ENCODE assay signal across 8 cellular contexts in the genomic region with DNA sequence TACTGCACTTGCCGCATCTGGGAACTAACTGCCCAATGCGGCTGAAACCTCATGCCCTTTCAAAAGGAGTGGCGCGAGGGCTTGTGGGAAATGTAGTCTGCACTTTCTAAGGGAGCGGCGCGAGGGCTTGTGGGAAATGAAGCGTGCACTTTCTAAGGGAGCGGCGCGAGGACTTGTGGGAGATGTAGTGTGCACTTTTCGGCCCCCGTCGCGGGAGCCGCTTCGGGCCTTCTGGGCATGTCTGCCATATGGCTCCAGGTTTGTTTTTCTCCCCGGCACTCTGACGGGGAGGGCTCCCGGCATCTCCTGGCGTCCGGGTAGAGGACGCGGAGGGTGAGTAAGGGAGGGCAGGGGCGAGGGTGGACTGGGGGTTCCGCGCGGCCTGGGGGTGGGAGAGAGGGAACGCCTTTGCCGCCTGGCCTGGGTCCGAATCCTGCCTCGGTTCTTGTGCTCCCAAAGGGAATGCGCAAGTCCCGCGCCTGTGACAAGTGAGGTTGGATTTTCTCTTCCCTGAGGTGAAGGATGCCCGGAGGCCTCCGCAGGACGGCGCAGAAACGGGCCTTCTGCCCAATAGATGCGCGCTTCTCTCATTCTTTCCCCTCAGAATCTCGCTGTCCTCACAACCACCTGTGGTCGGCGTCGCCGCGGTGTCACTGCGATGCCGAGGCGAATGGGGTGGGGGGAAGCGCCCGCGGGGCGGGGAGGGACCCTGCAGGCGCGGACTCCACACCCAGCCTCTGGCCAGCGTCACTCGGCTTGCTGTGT. TPM values are rescaled to one million over a fixed set of nuclear protein-coding genes. Genes with fewer than 3 reads are reported as not detected.
DNase-seq lines count a peak whose midpoint lies in the region; ATAC-seq and TF ChIP-seq lines count a peak whose summit lies in the region.

A gene (plus strand): TSS at position 180 of the 765 bp plus-strand sequence. CDS start 2,281 bp downstream, outside the sequence.

- peak within 1 kb of the TSS; percentile 53 for H4K91ac ChIP-seq in trophoblast cell (ENCODE audit: low read depth, low read length)

- H3K9me3 ChIP-seq in cardiac muscle cell (ENCODE audit: low read depth): no peaks in the 10 kb centered on the region
- peaks cover 11% of the 10 kb centered on the region for H3K9me3 ChIP-seq in trophoblast cell (ENCODE audit: insufficient read depth, low read depth, low read length)
- H3K9me3 ChIP-seq in transverse colon: peaks cover 0 to 5% of the 10 kb centered on the region in 2 donors

- no peak within 1 kb of the TSS for H2BK120ac ChIP-seq in trophoblast cell (ENCODE audit: insufficient read depth, low read length, poor library complexity)

- in situ Hi-C loops in transverse colon (cut with MboI; ENCODE audit: low pct_ligation_motif_present in 1 of 4, low pct_unique_long_range_greater_than_20kb in 1 of 4, low sequenced_read_pairs in 3 of 4): loop anchor here in 1 of 4 donors (10.0 to 25.0 kb wide), 2 partner anchors 90 to 232 kb away; a partner anchor contains a TSS

- H3K27me3 ChIP-seq in cardiac muscle cell (no peaks in the 10 kb centered on the region), trophoblast cell (ENCODE audit: insufficient read depth, low read length) (no peaks in the 10 kb centered on the region), transverse colon (no peaks in the 10 kb centered on the region)

- peak within 1 kb of the TSS; percentile 78 for H3K4me2 ChIP-seq in trophoblast cell (ENCODE audit: low read length)

- H3K9ac ChIP-seq in trophoblast cell (ENCODE audit: low read length): peak within 1 kb of the TSS; percentile 81

- peaks cover 25% of the 10 kb centered on the region for H3K9me3 Mint-ChIP-seq in activated naive CD8-positive, alpha-beta T cell treated with anti-CD3 and anti-CD28 coated beads, Interleukin-2, amount 50 U/mL, for 24 hours

- peaks cover 2% of the 10 kb centered on the region for H3K79me2 ChIP-seq in trophoblast cell (ENCODE audit: control insufficient read depth, insufficient read depth, low read length, poor library complexity)

- intact Hi-C loops in transverse colon (cut with DNase I; ENCODE audit: low total_unique reads): no loop called here

- H2AFZ ChIP-seq in trophoblast cell (ENCODE audit: insufficient read depth, low read length, poor library complexity): peak within 1 kb of the TSS; percentile 9

- no peaks in the 10 kb centered on the region for H3K4me1 ChIP-seq in cardiac muscle cell (ENCODE audit: low read depth)
- peaks cover 0 to 4% of the 10 kb centered on the region in 2 experiments for H3K4me1 ChIP-seq in trophoblast cell (ENCODE audit: control insufficient read depth in 1 of 2, insufficient read depth in 2 of 2, low read length in 2 of 2)
- peaks cover 0 to 14% (median 10%) of the 10 kb centered on the region in 4 donors for H3K4me1 ChIP-seq in transverse colon

- TF ChIP-seq CTCF in GM12865 (IDR thresholded peaks at IDR 0.05; ENCODE audit: insufficient read depth, low read depth, low read length, missing control alignments) (no peak), cardiac muscle cell (IDR thresholded peaks at IDR 0.05; ENCODE audit: low read depth, low read length) (no peak), transverse colon (IDR thresholded peaks at IDR 0.05) (no peak)

- no peak within 1 kb of the TSS for H2BK12ac ChIP-seq in trophoblast cell (ENCODE audit: low read length)

- peak; percentile 54 for TF ChIP-seq POLR2A in transverse colon (IDR thresholded peaks at IDR 0.05)

- DNase-seq in GM12865 (ENCODE audit: low read depth) (peak; percentile 98), NCI-H1417 treated with DMSO at 0.1 percent for 48 hours (lab: John Stamatoyannopoulos, UW) (peak; percentile 51), SW480 (ENCODE audit: low spot score) (peak; percentile 92), cardiac muscle cell (ENCODE audit: low read depth in 1 of 2, low spot score in 1 of 2) (peak; percentile 91 to 98), trophoblast cell (peak; percentile 95 to 97), transverse colon (peak; percentile 95)
- peak; percentile 83 for DNase-seq in activated naive CD8-positive, alpha-beta T cell treated with anti-CD3 and anti-CD28 coated beads, Interleukin-2, amount 50 U/mL, for 24 hours

- peak within 1 kb of the TSS; percentile 54 for H4K12ac ChIP-seq in trophoblast cell (ENCODE audit: low read depth, low read length)

- H3K36me3 Mint-ChIP-seq in activated naive CD8-positive, alpha-beta T cell treated with anti-CD3 and anti-CD28 coated beads, Interleukin-2, amount 50 U/mL, for 24 hours (ENCODE audit: low read depth): peaks cover 44% of the 10 kb centered on the region

- H3K36me3 ChIP-seq in cardiac muscle cell (peaks cover 3% of the 10 kb centered on the region), trophoblast cell (ENCODE audit: control insufficient read depth in 1 of 2, insufficient read depth in 2 of 2, low read length in 2 of 2) (peaks cover 0 to 1% of the 10 kb centered on the region in 2 experiments), transverse colon (peaks cover 0 to 29% (median 2%) of the 10 kb centered on the region in 4 donors)

- H3K27ac ChIP-seq in cardiac muscle cell (peak within 1 kb of the TSS; percentile 85), trophoblast cell (ENCODE audit: low read depth, low read length) (no peak within 1 kb of the TSS), transverse colon (peak within 1 kb of the TSS; percentile 84 to 89 (median 86))

- no peak within 1 kb of the TSS for H3K14ac ChIP-seq in trophoblast cell (ENCODE audit: low read length)

- H3K4me1 Mint-ChIP-seq in activated naive CD8-positive, alpha-beta T cell treated with anti-CD3 and anti-CD28 coated beads, Interleukin-2, amount 50 U/mL, for 24 hours: peaks cover 33% of the 10 kb centered on the region

- H3K23ac ChIP-seq in trophoblast cell (ENCODE audit: low read length): no peak within 1 kb of the TSS

- peak; percentile 98 for ATAC-seq in HG02763 (IDR thresholded peaks at IDR 0.05; ENCODE audit: unreplicated experiment)
- peak; percentile 98 for ATAC-seq in activated naive CD8-positive, alpha-beta T cell treated with anti-CD3 and anti-CD28 coated beads, Interleukin-2, amount 50 U/mL, for 24 hours

- H3K4ac ChIP-seq in trophoblast cell (ENCODE audit: low read depth, low read length): no peak within 1 kb of the TSS

- peak within 1 kb of the TSS; percentile 90 for H3K27ac Mint-ChIP-seq in activated naive CD8-positive, alpha-beta T cell treated with anti-CD3 and anti-CD28 coated beads, Interleukin-2, amount 50 U/mL, for 24 hours

- no peak within 1 kb of the TSS for H3K18ac ChIP-seq in trophoblast cell (ENCODE audit: low read length)

- no peak within 1 kb of the TSS for H2AK5ac ChIP-seq in trophoblast cell (ENCODE audit: low read length)

- peak within 1 kb of the TSS; percentile 75 for H4K8ac ChIP-seq in trophoblast cell (ENCODE audit: low read depth, low read length)

- H3K4me3 ChIP-seq in GM12865 (ENCODE audit: low read depth, low read length) (peak within 1 kb of the TSS; percentile 85), cardiac muscle cell (peak within 1 kb of the TSS; percentile 56), trophoblast cell (ENCODE audit: low read depth, low read length) (peak within 1 kb of the TSS; percentile 90), transverse colon (peak within 1 kb of the TSS; percentile 54 to 77 (median 60))

- no peak for TF ChIP-seq EP300 in transverse colon (IDR thresholded peaks at IDR 0.05; ENCODE audit: low read depth)

- no peaks in the 10 kb centered on the region for H3K27me3 Mint-ChIP-seq in activated naive CD8-positive, alpha-beta T cell treated with anti-CD3 and anti-CD28 coated beads, Interleukin-2, amount 50 U/mL, for 24 hours

- H2BK5ac ChIP-seq in trophoblast cell (ENCODE audit: low read depth, low read length, poor library complexity): no peak within 1 kb of the TSS

- peak within 1 kb of the TSS; percentile 85 for H3K4me3 Mint-ChIP-seq in activated naive CD8-positive, alpha-beta T cell treated with anti-CD3 and anti-CD28 coated beads, Interleukin-2, amount 50 U/mL, for 24 hours

- WGBS in trophoblast cell (ENCODE audit: extremely low coverage, insufficient coverage, insufficient read length): no CpG with 5 or more reads among the region's 59 CpGs
- 0 to 6% methylated on average over 3 to 54 of the region's 59 CpGs for WGBS in transverse colon (ENCODE audit: low coverage in 1 of 2), 2 donors

- H3K79me1 ChIP-seq in trophoblast cell (ENCODE audit: low read length): no peaks in the 10 kb centered on the region

RNA-seq across cellular contexts. Expression of the gene that starts here (rescaled TPM):
- total RNA-seq in cardiac muscle cell (9.8 and 15.3 TPM in 2 replicates), transverse colon (10 to 100 TPM; 10.4 to 17.9 (median 13.0) TPM)
- polyA plus RNA-seq in cardiac muscle cell: 8.1 and 15.2 TPM in 2 replicates
- 2.2 and 2.4 TPM in 2 replicates for polyA plus RNA-seq in trophoblast cell (2013)
